ENCODE assay signal across 23 cellular contexts in genomic region chr22:47484960-47485571, GRCh38.
DNase-seq lines count a peak whose midpoint lies in the region; ATAC-seq and TF ChIP-seq lines count a peak whose summit lies in the region.
"Had no signal": no experiment of that assay in that cellular context is flagged by ENCODE, and none has a peak within 500 bp of the region (broad histone marks: within the 10 kb centered on the region; RNA-seq: fewer than 3 reads in every experiment).

No MANE protein-coding gene starts in this region.

- H3K27me3 Mint-ChIP-seq in CD8-positive, alpha-beta T cell (ENCODE audit: low read depth), result peaks cover 10% of the 10 kb centered on the region
- H3K27me3 Mint-ChIP-seq in effector memory CD8-positive, alpha-beta T cell, result peaks cover 12 to 14% of the 10 kb centered on the region in 2 donors
- no peaks in the 10 kb centered on the region for H3K27me3 Mint-ChIP-seq in mesothelial cell of epicardium (ENCODE audit: low read depth)
- H3K27me3 Mint-ChIP-seq: type B pancreatic cell had no signal

- 55% methylated on average over 4 of the region's 4 CpGs for WGBS in right lobe of liver (ENCODE audit: insufficient coverage, low coverage, low lambda C conversion rate, missing lambda C conversion rate)

- DNase-seq in CD8-positive, alpha-beta T cell, result no peak
- DNase-seq in DMS79 treated with DMSO at 0.1 percent for 48 hours (lab: John Stamatoyannopoulos, UW), result peak; percentile 84
- peak; percentile 40 for DNase-seq in NCI-H510A treated with DMSO at 0.1 percent for 48 hours (lab: John Stamatoyannopoulos, UW)
- DNase-seq in effector memory CD8-positive, alpha-beta T cell, result no peak
- no peak for DNase-seq in right lobe of liver
- DNase-seq in T-helper 2 cell, result no peak
- no peak for DNase-seq in mesothelial cell of epicardium (ENCODE audit: low spot score in 2 of 2, unreplicated experiment in 2 of 2)
- no peak for DNase-seq in cerebellum (ENCODE audit: low spot score)
- DNase-seq: activated T-cell treated with anti-CD3 and anti-CD28 coated beads for 4 hours; aorta; BE2C; DMS153; GOT3; hypothalamus; mesenchymal stem cell; NCI-H1048; NCI-H187; NCI-H774; stimulated activated CD4-positive, alpha-beta T cell treated with anti-CD3 and anti-CD28 coated beads, Interleukin-15, amount 100 ng/mL, for 24 hours; substantia nigra had no signal

- no peaks in the 10 kb centered on the region for H3K4me1 ChIP-seq in CD8-positive, alpha-beta T cell (ENCODE audit: insufficient read depth, low read length)
- H3K4me1 ChIP-seq in right lobe of liver, result no peaks in the 10 kb centered on the region
- H3K4me1 ChIP-seq: BE2C had no signal

- no peaks in the 10 kb centered on the region for H3K36me3 Mint-ChIP-seq in CD8-positive, alpha-beta T cell
- H3K36me3 Mint-ChIP-seq in effector memory CD8-positive, alpha-beta T cell (ENCODE audit: insufficient read depth), result peaks cover 12% of the 10 kb centered on the region
- peaks cover 5% of the 10 kb centered on the region for H3K36me3 Mint-ChIP-seq in mesothelial cell of epicardium
- H3K36me3 Mint-ChIP-seq: activated naive CD8-positive, alpha-beta T cell; stimulated activated memory B cell treated with anti-CD40 and anti-IgM and Interleukin-4, amounts not matched to agents 10 μg/mL and 1 μg/mL and 100 μg/mL, for 72 hours; type B pancreatic cell had no signal

- TF ChIP-seq POLR2A in right lobe of liver (IDR thresholded peaks at IDR 0.05), result no peak

- H3K4me3 ChIP-seq in CD8-positive, alpha-beta T cell (ENCODE audit: low read depth, low read length), result no peak overlapping the region
- no peak overlapping the region for H3K4me3 ChIP-seq in right lobe of liver

- POLR2A ChIA-PET in CD8-positive, alpha-beta T cell (lab: Charles Lee), result no interaction called here

- H3K27me3 ChIP-seq in CD8-positive, alpha-beta T cell (ENCODE audit: insufficient read depth, low read length), result no peaks in the 10 kb centered on the region
- H3K27me3 ChIP-seq in right lobe of liver, result no peaks in the 10 kb centered on the region
- H3K27me3 ChIP-seq: BE2C had no signal

- peak overlapping the region; percentile 72 for H3K27ac Mint-ChIP-seq in CD8-positive, alpha-beta T cell
- H3K27ac Mint-ChIP-seq in effector memory CD8-positive, alpha-beta T cell, result peak overlapping the region; percentile 15 to 95
- no peak overlapping the region for H3K27ac Mint-ChIP-seq in mesothelial cell of epicardium
- H3K27ac Mint-ChIP-seq: activated naive CD8-positive, alpha-beta T cell; stimulated activated memory B cell treated with anti-CD40 and anti-IgM and Interleukin-4, amounts not matched to agents 10 μg/mL and 1 μg/mL and 100 μg/mL, for 72 hours; type B pancreatic cell had no signal

- TF ChIP-seq CTCF in CD8-positive, alpha-beta T cell (IDR thresholded peaks at IDR 0.05), result no peak
- TF ChIP-seq CTCF in right lobe of liver (IDR thresholded peaks at IDR 0.05) (no peak), mesothelial cell of epicardium (IDR thresholded peaks at IDR 0.05; ENCODE audit: unreplicated experiment) (no peak)

- no peak for ATAC-seq in CD8-positive, alpha-beta T cell
- peak; percentile 72 for ATAC-seq in effector memory CD8-positive, alpha-beta T cell (replicated peaks)
- ATAC-seq in right lobe of liver, result no peak
- ATAC-seq: stimulated activated memory B cell treated with anti-CD40 and anti-IgM and Interleukin-4, amounts not matched to agents 10 μg/mL and 1 μg/mL and 100 μg/mL, for 72 hours had no signal

- H3K27ac ChIP-seq in CD8-positive, alpha-beta T cell (ENCODE audit: low read depth, low read length), result no peak overlapping the region
- H3K27ac ChIP-seq in right lobe of liver, result no peak overlapping the region

- no peaks in the 10 kb centered on the region for H3K36me3 ChIP-seq in CD8-positive, alpha-beta T cell (ENCODE audit: insufficient read depth, low read length)
- H3K36me3 ChIP-seq in right lobe of liver, result no peaks in the 10 kb centered on the region
- H3K36me3 ChIP-seq: BE2C had no signal

- peak overlapping the region; percentile 80 for H3K4me3 Mint-ChIP-seq in CD8-positive, alpha-beta T cell
- peak overlapping the region in 1 of 2 donors; percentile 94 for H3K4me3 Mint-ChIP-seq in effector memory CD8-positive, alpha-beta T cell
- H3K4me3 Mint-ChIP-seq in mesothelial cell of epicardium, result no peak overlapping the region
- H3K4me3 Mint-ChIP-seq: activated naive CD8-positive, alpha-beta T cell; stimulated activated memory B cell treated with anti-CD40 and anti-IgM and Interleukin-4, amounts not matched to agents 10 μg/mL and 1 μg/mL and 100 μg/mL, for 72 hours; type B pancreatic cell had no signal

- intact Hi-C loops in CD8-positive, alpha-beta T cell (cut with DNase I, micrococcal nuclease), result no loop called here
- intact Hi-C loops in right lobe of liver (cut with DNase I), result no loop called here

- H3K9me3 ChIP-seq in CD8-positive, alpha-beta T cell (ENCODE audit: low read length), result no peaks in the 10 kb centered on the region
- H3K9me3 ChIP-seq in right lobe of liver, result no peaks in the 10 kb centered on the region
- H3K9me3 ChIP-seq: BE2C had no signal

- H3K9me3 Mint-ChIP-seq in CD8-positive, alpha-beta T cell, result no peaks in the 10 kb centered on the region
- no peaks in the 10 kb centered on the region for H3K9me3 Mint-ChIP-seq in effector memory CD8-positive, alpha-beta T cell
- peaks cover 71% of the 10 kb centered on the region for H3K9me3 Mint-ChIP-seq in mesothelial cell of epicardium
- H3K9me3 Mint-ChIP-seq: type B pancreatic cell had no signal

- peaks cover 3% of the 10 kb centered on the region for H3K4me1 Mint-ChIP-seq in CD8-positive, alpha-beta T cell (ENCODE audit: low read depth)
- peaks cover 0 to 11% of the 10 kb centered on the region in 2 donors for H3K4me1 Mint-ChIP-seq in effector memory CD8-positive, alpha-beta T cell (ENCODE audit: low read depth in 2 of 2)
- H3K4me1 Mint-ChIP-seq in mesothelial cell of epicardium, result no peaks in the 10 kb centered on the region
- H3K4me1 Mint-ChIP-seq: stimulated activated memory B cell treated with anti-CD40 and anti-IgM and Interleukin-4, amounts not matched to agents 10 μg/mL and 1 μg/mL and 100 μg/mL, for 72 hours had no signal

- CTCF ChIA-PET in CD8-positive, alpha-beta T cell (lab: Charles Lee), result no interaction called here

Comparison
In these comparisons a context has a peak if more than half of its experiments do, and no peak if none do; other contexts are left out.
1. DNase-seq: peak in DMS79 treated with DMSO at 0.1 percent for 48 hours (single experiment) and NCI-H510A treated with DMSO at 0.1 percent for 48 hours (single experiment); none in CD8-positive, alpha-beta T cell (0 of 7), effector memory CD8-positive, alpha-beta T cell (0 of 3), right lobe of liver (0 of 3), T-helper 2 cell (0 of 5), mesothelial cell of epicardium (0 of 2) and cerebellum (single experiment).